1 cellular context compared by ENCODE assay signal in the genomic region with DNA sequence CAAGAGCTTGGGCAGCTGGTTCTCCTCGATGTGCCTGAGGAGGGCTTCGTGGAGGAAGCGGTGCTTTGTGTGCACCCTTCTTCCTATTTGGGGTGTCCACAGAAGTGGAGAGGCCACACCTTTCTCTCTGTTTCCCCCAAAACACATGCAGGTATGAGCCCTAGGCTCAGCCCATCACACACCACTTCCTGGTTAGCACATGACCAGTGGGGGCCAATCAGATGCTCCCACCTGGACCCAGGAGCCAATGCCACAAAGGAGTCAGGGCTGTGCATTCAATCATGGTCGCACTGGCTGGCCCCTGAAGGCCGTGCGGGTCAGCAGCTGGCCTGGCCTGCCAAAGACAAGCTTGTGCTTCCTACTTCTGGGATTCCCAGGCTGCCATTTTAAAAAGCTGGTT.
TF ChIP-seq lines count a peak whose summit lies in the region.

No MANE protein-coding gene starts in this region.

TF ChIP-seq in K562, 482 proteins besides CTCF, POLR2A, EP300 and RAD21 (continued from another document):
- no peak for TF ChIP-seq NONO (IDR thresholded peaks at IDR 0.05; ENCODE audit: low read depth in 2 of 2, low read length in 1 of 2)
- no peak for TF ChIP-seq FOXJ2 (tag; IDR thresholded peaks at IDR 0.05)
- TF ChIP-seq CCAR2 (IDR thresholded peaks at IDR 0.05; ENCODE audit: low read depth, low read length), result no peak
- TF ChIP-seq PCBP1 (IDR thresholded peaks at IDR 0.05; ENCODE audit: low read depth, low read length, poor library complexity, severe bottlenecking), result no peak
- TF ChIP-seq, protein P1, sequence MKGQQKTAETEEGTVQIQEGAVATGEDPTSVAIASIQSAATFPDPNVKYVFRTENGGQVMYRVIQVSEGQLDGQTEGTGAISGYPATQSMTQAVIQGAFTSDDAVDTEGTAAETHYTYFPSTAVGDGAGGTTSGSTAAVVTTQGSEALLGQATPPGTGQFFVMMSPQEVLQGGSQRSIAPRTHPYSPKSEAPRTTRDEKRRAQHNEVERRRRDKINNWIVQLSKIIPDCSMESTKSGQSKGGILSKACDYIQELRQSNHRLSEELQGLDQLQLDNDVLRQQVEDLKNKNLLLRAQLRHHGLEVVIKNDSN (CRISPR knock-in tag; IDR thresholded peaks at IDR 0.05), result peak; percentile 80
- no peak for TF ChIP-seq NFXL1 (CRISPR knock-in tag; IDR thresholded peaks at IDR 0.05)
- TF ChIP-seq, protein P2, sequence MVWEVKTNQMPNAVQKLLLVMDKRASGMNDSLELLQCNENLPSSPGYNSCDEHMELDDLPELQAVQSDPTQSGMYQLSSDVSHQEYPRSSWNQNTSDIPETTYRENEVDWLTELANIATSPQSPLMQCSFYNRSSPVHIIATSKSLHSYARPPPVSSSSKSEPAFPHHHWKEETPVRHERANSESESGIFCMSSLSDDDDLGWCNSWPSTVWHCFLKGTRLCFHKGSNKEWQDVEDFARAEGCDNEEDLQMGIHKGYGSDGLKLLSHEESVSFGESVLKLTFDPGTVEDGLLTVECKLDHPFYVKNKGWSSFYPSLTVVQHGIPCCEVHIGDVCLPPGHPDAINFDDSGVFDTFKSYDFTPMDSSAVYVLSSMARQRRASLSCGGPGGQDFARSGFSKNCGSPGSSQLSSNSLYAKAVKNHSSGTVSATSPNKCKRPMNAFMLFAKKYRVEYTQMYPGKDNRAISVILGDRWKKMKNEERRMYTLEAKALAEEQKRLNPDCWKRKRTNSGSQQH (CRISPR knock-in tag; IDR thresholded peaks at IDR 0.05), result no peak
- TF ChIP-seq, protein P3, sequence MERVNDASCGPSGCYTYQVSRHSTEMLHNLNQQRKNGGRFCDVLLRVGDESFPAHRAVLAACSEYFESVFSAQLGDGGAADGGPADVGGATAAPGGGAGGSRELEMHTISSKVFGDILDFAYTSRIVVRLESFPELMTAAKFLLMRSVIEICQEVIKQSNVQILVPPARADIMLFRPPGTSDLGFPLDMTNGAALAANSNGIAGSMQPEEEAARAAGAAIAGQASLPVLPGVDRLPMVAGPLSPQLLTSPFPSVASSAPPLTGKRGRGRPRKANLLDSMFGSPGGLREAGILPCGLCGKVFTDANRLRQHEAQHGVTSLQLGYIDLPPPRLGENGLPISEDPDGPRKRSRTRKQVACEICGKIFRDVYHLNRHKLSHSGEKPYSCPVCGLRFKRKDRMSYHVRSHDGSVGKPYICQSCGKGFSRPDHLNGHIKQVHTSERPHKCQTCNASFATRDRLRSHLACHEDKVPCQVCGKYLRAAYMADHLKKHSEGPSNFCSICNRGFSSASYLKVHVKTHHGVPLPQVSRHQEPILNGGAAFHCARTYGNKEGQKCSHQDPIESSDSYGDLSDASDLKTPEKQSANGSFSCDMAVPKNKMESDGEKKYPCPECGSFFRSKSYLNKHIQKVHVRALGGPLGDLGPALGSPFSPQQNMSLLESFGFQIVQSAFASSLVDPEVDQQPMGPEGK (CRISPR knock-in tag; IDR thresholded peaks at IDR 0.05; ENCODE audit: borderline replicate concordance), result no peak
- TF ChIP-seq HDAC3 (IDR thresholded peaks at IDR 0.05; ENCODE audit: borderline replicate concordance, partially characterized antibody), result no peak
- no peak for TF ChIP-seq PHF20 (IDR thresholded peaks at IDR 0.05; ENCODE audit: partially characterized antibody)
